ENCODE assay signal across 13 cellular contexts in the genomic region with DNA sequence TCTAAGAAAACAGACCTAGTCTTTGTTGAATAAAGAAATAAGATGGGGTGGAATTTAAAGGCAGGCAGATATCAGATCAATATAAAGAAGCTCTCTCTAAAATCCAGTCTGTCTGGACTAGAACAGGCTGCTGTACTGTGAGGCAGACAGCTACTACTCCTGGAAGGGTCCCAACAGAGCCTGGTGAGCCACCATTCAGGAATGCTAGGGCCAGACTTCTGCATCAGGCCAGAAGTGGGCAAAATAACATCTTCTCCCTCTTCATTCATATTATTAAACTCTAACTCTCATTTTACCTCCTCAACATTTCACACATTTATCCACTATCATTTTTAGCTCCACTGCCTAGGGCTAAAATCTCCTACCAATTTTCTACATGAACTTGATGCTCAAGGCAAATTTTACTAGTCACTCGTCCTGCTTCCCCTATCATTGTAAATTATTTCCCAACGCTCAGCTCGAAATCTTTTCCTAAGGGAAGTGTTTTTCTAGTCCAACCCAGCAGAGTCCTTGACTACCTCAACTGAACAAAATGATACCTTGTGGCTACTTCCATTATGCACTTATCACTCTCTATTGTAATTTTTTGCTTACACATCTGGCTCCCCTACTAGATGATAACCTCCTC. TPM values are rescaled to one million over a fixed set of nuclear protein-coding genes. Genes with fewer than 3 reads are reported as not detected.
DNase-seq lines count a peak whose midpoint lies in the region; ATAC-seq and TF ChIP-seq lines count a peak whose summit lies in the region.
"Had no signal": no experiment of that assay in that cellular context is flagged by ENCODE, and none has a peak within 500 bp of the region (broad histone marks: within the 10 kb centered on the region; RNA-seq: fewer than 3 reads in every experiment).

No MANE protein-coding gene starts in this region.

- CTCF ChIA-PET in CD4-positive, alpha-beta T cell (lab: Charles Lee), result no interaction called here

- POLR2A ChIA-PET in CD4-positive, alpha-beta T cell (lab: Charles Lee), result interaction anchor here (0.7 kb wide), 1 partner anchor 13 kb away, joined by 3 read pairs; no protein-coding TSS in a partner anchor

- H3K4me2 ChIP-seq in hepatocyte, result peak overlapping the region; percentile 45

- no peaks in the 10 kb centered on the region for H3K36me3 ChIP-seq in hepatocyte (replicated peaks; ENCODE audit: insufficient read depth, low read depth)
- H3K36me3 ChIP-seq in thoracic aorta, result no peaks in the 10 kb centered on the region
- H3K36me3 ChIP-seq in testis (ENCODE audit: low read depth, missing control alignments), result no peaks in the 10 kb centered on the region

- H3K4me1 ChIP-seq in hepatocyte (ENCODE audit: insufficient read depth), result peaks cover 18% of the 10 kb centered on the region
- peaks cover 24 to 35% of the 10 kb centered on the region in 2 donors for H3K4me1 ChIP-seq in thoracic aorta (ENCODE audit: control insufficient read depth in 1 of 2, low read depth in 2 of 2)
- peaks cover 3% of the 10 kb centered on the region for H3K4me1 ChIP-seq in testis

- TF ChIP-seq CTCF in astrocyte of the spinal cord (IDR thresholded peaks at IDR 0.05; ENCODE audit: low read depth, low read length) (no peak), hepatocyte (IDR thresholded peaks at IDR 0.05; ENCODE audit: poor library complexity) (no peak), thoracic aorta (IDR thresholded peaks at IDR 0.05) (no peak), testis (IDR thresholded peaks at IDR 0.05) (no peak)
- TF ChIP-seq CTCF in CD4-positive, alpha-beta T cell (IDR thresholded peaks at IDR 0.05), result no peak

- H3K9me3 Mint-ChIP-seq in CD4-positive, alpha-beta T cell, result no peaks in the 10 kb centered on the region
- no peaks in the 10 kb centered on the region for H3K9me3 Mint-ChIP-seq in activated T-helper 1 cell treated with anti-CD3 and anti-CD28 coated beads, Interleukin-12 subunit alpha, Interleukin-12 subunit beta, Interleukin-2, Interleukin-4 antibody, amounts not matched to agents 30 ng/mL and 10 ng/mL and 1 ng/mL, durations not matched to agents 14 hours and 24 hours and 36 hours
- H3K9me3 Mint-ChIP-seq: stimulated activated naive CD8-positive, alpha-beta T cell treated with anti-CD3 and anti-CD28 coated beads, Interleukin-15, Interleukin-2, amounts not matched to agents 100 ng/mL and 50 ng/mL, for 24 hours had no signal

- H3K27me3 Mint-ChIP-seq in CD4-positive, alpha-beta T cell, result no peaks in the 10 kb centered on the region
- peaks cover 6% of the 10 kb centered on the region for H3K27me3 Mint-ChIP-seq in activated T-helper 1 cell treated with anti-CD3 and anti-CD28 coated beads, Interleukin-12 subunit alpha, Interleukin-12 subunit beta, Interleukin-2, Interleukin-4 antibody, amounts not matched to agents 30 ng/mL and 10 ng/mL and 1 ng/mL, durations not matched to agents 14 hours and 24 hours and 36 hours (ENCODE audit: insufficient read depth)
- H3K27me3 Mint-ChIP-seq: stimulated activated naive CD8-positive, alpha-beta T cell treated with anti-CD3 and anti-CD28 coated beads, Interleukin-15, Interleukin-2, amounts not matched to agents 100 ng/mL and 50 ng/mL, for 24 hours had no signal

- intact Hi-C loops in testis (cut with DNase I; ENCODE audit: low total_unique reads), result no loop called here
- intact Hi-C loops in CD4-positive, alpha-beta T cell (cut with DNase I, micrococcal nuclease), result no loop called here
- intact Hi-C loops in activated T-helper 1 cell treated with anti-CD3 and anti-CD28 coated beads, Interleukin-12 subunit alpha, Interleukin-12 subunit beta, Interleukin-2, Interleukin-4 antibody, amounts not matched to agents 30 ng/mL and 10 ng/mL and 1 ng/mL, durations not matched to agents 14 hours and 24 hours and 36 hours (cut with micrococcal nuclease), result no loop called here

- H2AFZ ChIP-seq in hepatocyte, result no peak overlapping the region

- 83% methylated on average over 3 of the region's 3 CpGs for WGBS in hepatocyte (ENCODE audit: low lambda C conversion rate, missing lambda C conversion rate)
- 45 to 71% methylated on average over 3 of the region's 3 CpGs for WGBS in testis, 2 donors

- no peaks in the 10 kb centered on the region for H4K20me1 ChIP-seq in hepatocyte (ENCODE audit: insufficient read depth, poor library complexity, severe bottlenecking)

- no peak overlapping the region for H3K4me3 Mint-ChIP-seq in CD4-positive, alpha-beta T cell
- H3K4me3 Mint-ChIP-seq in activated T-helper 1 cell treated with anti-CD3 and anti-CD28 coated beads, Interleukin-12 subunit alpha, Interleukin-12 subunit beta, Interleukin-2, Interleukin-4 antibody, amounts not matched to agents 30 ng/mL and 10 ng/mL and 1 ng/mL, durations not matched to agents 14 hours and 24 hours and 36 hours, result no peak overlapping the region
- H3K4me3 Mint-ChIP-seq: stimulated activated naive CD8-positive, alpha-beta T cell treated with anti-CD3 and anti-CD28 coated beads, Interleukin-15, Interleukin-2, amounts not matched to agents 100 ng/mL and 50 ng/mL, for 24 hours; T-helper 17 cell had no signal

- H3K4me3 ChIP-seq in astrocyte of the spinal cord (ENCODE audit: low read depth, low read length), result no peak overlapping the region
- H3K4me3 ChIP-seq in hepatocyte, result no peak overlapping the region
- H3K4me3 ChIP-seq in thoracic aorta, result peak overlapping the region; percentile 24
- no peak overlapping the region for H3K4me3 ChIP-seq in testis
- H3K4me3 ChIP-seq: K562 had no signal

- no peak for TF ChIP-seq POLR2A in testis (IDR thresholded peaks at IDR 0.05)

- H3K27me3 ChIP-seq in hepatocyte (no peaks in the 10 kb centered on the region), thoracic aorta (replicated peaks; ENCODE audit: insufficient read depth) (no peaks in the 10 kb centered on the region), testis (no peaks in the 10 kb centered on the region)
- H3K27me3 ChIP-seq in CD4-positive, alpha-beta T cell (ENCODE audit: control insufficient read depth, insufficient read depth, low read length), result no peaks in the 10 kb centered on the region

- H3K36me3 Mint-ChIP-seq in CD4-positive, alpha-beta T cell (ENCODE audit: low read depth), result no peaks in the 10 kb centered on the region
- no peaks in the 10 kb centered on the region for H3K36me3 Mint-ChIP-seq in activated T-helper 1 cell treated with anti-CD3 and anti-CD28 coated beads, Interleukin-12 subunit alpha, Interleukin-12 subunit beta, Interleukin-2, Interleukin-4 antibody, amounts not matched to agents 30 ng/mL and 10 ng/mL and 1 ng/mL, durations not matched to agents 14 hours and 24 hours and 36 hours (ENCODE audit: low read depth)

- DNase-seq in HPDE6-E6E7 (ENCODE audit: extremely low spot score), result peak; percentile 20
- peak; percentile 91 for DNase-seq in astrocyte of the spinal cord (ENCODE audit: low read depth, low spot score)
- DNase-seq in hepatocyte (ENCODE audit: low spot score), result peak; percentile 55
- DNase-seq in thoracic aorta (ENCODE audit: low spot score), result peak; percentile 34
- no peak for DNase-seq in testis
- no peak for DNase-seq in CD4-positive, alpha-beta T cell
- DNase-seq in activated T-helper 1 cell treated with anti-CD3 and anti-CD28 coated beads, Interleukin-12 subunit alpha, Interleukin-12 subunit beta, Interleukin-2, Interleukin-4 antibody, amounts not matched to agents 30 ng/mL and 10 ng/mL and 1 ng/mL, durations not matched to agents 14 hours and 24 hours and 36 hours (ENCODE audit: low spot score), result no peak
- no peak for DNase-seq in SHP77 (lab: John Stamatoyannopoulos, UW)
- DNase-seq: GDM1, NCI-H524, T-helper 17 cell had no signal

- H3K9me3 ChIP-seq in hepatocyte (ENCODE audit: low read depth) (no peaks in the 10 kb centered on the region), thoracic aorta (no peaks in the 10 kb centered on the region), testis (no peaks in the 10 kb centered on the region)
- no peaks in the 10 kb centered on the region for H3K9me3 ChIP-seq in CD4-positive, alpha-beta T cell (ENCODE audit: control insufficient read depth, low read length)

- H3K79me2 ChIP-seq in hepatocyte, result no peaks in the 10 kb centered on the region

- in situ Hi-C loops in astrocyte of the spinal cord (cut with HindIII; ENCODE audit: low sequenced_read_pairs), result no loop called here

- no peaks in the 10 kb centered on the region for H3K4me1 Mint-ChIP-seq in CD4-positive, alpha-beta T cell (ENCODE audit: low read depth)
- peaks cover 9% of the 10 kb centered on the region for H3K4me1 Mint-ChIP-seq in activated T-helper 1 cell treated with anti-CD3 and anti-CD28 coated beads, Interleukin-12 subunit alpha, Interleukin-12 subunit beta, Interleukin-2, Interleukin-4 antibody, amounts not matched to agents 30 ng/mL and 10 ng/mL and 1 ng/mL, durations not matched to agents 14 hours and 24 hours and 36 hours (ENCODE audit: low read depth)
- H3K4me1 Mint-ChIP-seq: T-helper 17 cell had no signal

- H3K27ac ChIP-seq in hepatocyte (peak overlapping the region; percentile 33), thoracic aorta (peak overlapping the region; percentile 69), testis (no peak overlapping the region)
- H3K27ac ChIP-seq in CD4-positive, alpha-beta T cell (ENCODE audit: low read depth, low read length), result no peak overlapping the region

- peak; percentile 68 for ATAC-seq in thoracic aorta (ENCODE audit: insufficient number of reproducible peaks, low FRiP score, low read depth)
- ATAC-seq in CD4-positive, alpha-beta T cell (ENCODE audit: poor library complexity), result no peak
- ATAC-seq: K562, T-helper 17 cell had no signal

- H3K9me2 ChIP-seq in hepatocyte (replicated peaks; ENCODE audit: insufficient read depth), result no peaks in the 10 kb centered on the region

- H3K27ac Mint-ChIP-seq in CD4-positive, alpha-beta T cell, result no peak overlapping the region
- H3K27ac Mint-ChIP-seq in activated T-helper 1 cell treated with anti-CD3 and anti-CD28 coated beads, Interleukin-12 subunit alpha, Interleukin-12 subunit beta, Interleukin-2, Interleukin-4 antibody, amounts not matched to agents 30 ng/mL and 10 ng/mL and 1 ng/mL, durations not matched to agents 14 hours and 24 hours and 36 hours, result no peak overlapping the region
- H3K27ac Mint-ChIP-seq: stimulated activated naive CD8-positive, alpha-beta T cell treated with anti-CD3 and anti-CD28 coated beads, Interleukin-15, Interleukin-2, amounts not matched to agents 100 ng/mL and 50 ng/mL, for 24 hours; T-helper 17 cell had no signal

RNA-seq across cellular contexts. Expression of a gene that starts 45.2 kb away (rescaled TPM):
- total RNA-seq in hepatocyte (385 and 460 TPM in 2 replicates), thoracic aorta (100 to 1,000 TPM; 415 to 476 TPM), testis (100 to 1,000 TPM in 1 of 2 donors, 10 to 100 TPM in 1; 77.7 to 130 TPM)
- polyA plus RNA-seq in hepatocyte (78.8 and 78.9 TPM in 2 replicates), testis (ENCODE audit: insufficient read depth, low read depth, low replicate concordance) (22.8 TPM)
- total RNA-seq in CD4-positive, alpha-beta T cell, result 100 to 1,000 TPM; 215 to 224 TPM
- 220 and 237 TPM in 2 replicates for total RNA-seq in activated T-helper 1 cell treated with anti-CD3 and anti-CD28 coated beads, Interleukin-12 subunit alpha, Interleukin-12 subunit beta, Interleukin-2, Interleukin-4 antibody, amounts not matched to agents 30 ng/mL and 10 ng/mL and 1 ng/mL, durations not matched to agents 14 hours and 24 hours and 36 hours

Comparison
In these comparisons a context has a peak if more than half of its experiments do, and no peak if none do; other contexts are left out.
1. DNase-seq: peak in HPDE6-E6E7 (single experiment), astrocyte of the spinal cord (single experiment), hepatocyte (single experiment) and thoracic aorta (single experiment); none in testis (single experiment), CD4-positive, alpha-beta T cell (0 of 10), activated T-helper 1 cell treated with anti-CD3 and anti-CD28 coated beads, Interleukin-12 subunit alpha, Interleukin-12 subunit beta, Interleukin-2, Interleukin-4 antibody, amounts not matched to agents 30 ng/mL and 10 ng/mL and 1 ng/mL, durations not matched to agents 14 hours and 24 hours and 36 hours (single experiment) and SHP77 (0 of 2).
2. H3K27ac ChIP-seq: peak in hepatocyte (single experiment) and thoracic aorta (2 of 2); none in testis (0 of 2) and CD4-positive, alpha-beta T cell (single experiment).